In genomic region chr2:112656679-112657078, GRCh38 we compare ENCODE assay signal across 23 cellular contexts. TPM values are rescaled to one million over a fixed set of nuclear protein-coding genes. Genes with fewer than 3 reads are reported as not detected.
DNase-seq lines count a peak whose midpoint lies in the region; ATAC-seq and TF ChIP-seq lines count a peak whose summit lies in the region.
"Had no signal": no experiment of that assay in that cellular context is flagged by ENCODE, and none has a peak within 500 bp of the region (broad histone marks: within the 10 kb centered on the region; RNA-seq: fewer than 3 reads in every experiment).

No MANE protein-coding gene starts in this region.

- H3K9me3 Mint-ChIP-seq in activated CD4-positive, alpha-beta memory T cell treated with anti-CD3 and anti-CD28 coated beads, Interleukin-2, amount 10 ng/mL, durations not matched to agents 7 days and 5 days = no peaks in the 10 kb centered on the region
- H3K9me3 Mint-ChIP-seq in activated CD4-positive, alpha-beta memory T cell treated with anti-CD3 and anti-CD28 coated beads for 36 hours = no peaks in the 10 kb centered on the region
- no peaks in the 10 kb centered on the region for H3K9me3 Mint-ChIP-seq in effector memory CD8-positive, alpha-beta T cell

- TF ChIP-seq CTCF in NB4 (IDR thresholded peaks at IDR 0.05; ENCODE audit: low read depth, low read length) (no peak), smooth muscle cell (IDR thresholded peaks at IDR 0.05; ENCODE audit: borderline replicate concordance, insufficient read depth, poor library complexity, severe bottlenecking) (no peak)

- peaks cover 90% of the 10 kb centered on the region for H3K36me3 Mint-ChIP-seq in activated CD4-positive, alpha-beta memory T cell treated with anti-CD3 and anti-CD28 coated beads, Interleukin-2, amount 10 ng/mL, durations not matched to agents 7 days and 5 days (ENCODE audit: low read depth)
- peaks cover 81% of the 10 kb centered on the region for H3K36me3 Mint-ChIP-seq in activated CD4-positive, alpha-beta memory T cell treated with anti-CD3 and anti-CD28 coated beads for 36 hours
- peaks cover 98% of the 10 kb centered on the region for H3K36me3 Mint-ChIP-seq in effector memory CD8-positive, alpha-beta T cell (ENCODE audit: insufficient read depth)

- intact Hi-C loops in activated CD4-positive, alpha-beta memory T cell treated with anti-CD3 and anti-CD28 coated beads for 36 hours (cut with micrococcal nuclease) = no loop called here

- no peak for DNase-seq in activated CD4-positive, alpha-beta memory T cell treated with anti-CD3 and anti-CD28 coated beads, Interleukin-2, amount 10 ng/mL, durations not matched to agents 7 days and 5 days
- DNase-seq in activated CD4-positive, alpha-beta memory T cell treated with anti-CD3 and anti-CD28 coated beads for 36 hours = no peak
- DNase-seq in NB4 (ENCODE audit: low read depth) (peak; percentile 57), smooth muscle cell (lab: John Stamatoyannopoulos, UW; ENCODE audit: unreplicated experiment) (no peak), nucleus accumbens (lab: John Stamatoyannopoulos, UW) (no peak)
- DNase-seq in effector memory CD8-positive, alpha-beta T cell = no peak
- DNase-seq: DMS153; GDM1; heart right ventricle; left ventricle myocardium inferior; NCI-H1930; NCI-H345; PC-3; SIG-M5; small intestine; stimulated activated CD4-positive, alpha-beta T cell treated with anti-CD3 and anti-CD28 coated beads, Interleukin-2, amount 100 ng/mL, for 48 hours; stomach; T-helper 1 cell; WERI-Rb-1 had no signal

- H3K9me3 ChIP-seq in smooth muscle cell (replicated peaks; ENCODE audit: low read depth) = no peaks in the 10 kb centered on the region
- H3K9me3 ChIP-seq: A549, BLaER1, heart right ventricle, left ventricle myocardium inferior, stomach had no signal

- no peaks in the 10 kb centered on the region for H3K27me3 Mint-ChIP-seq in activated CD4-positive, alpha-beta memory T cell treated with anti-CD3 and anti-CD28 coated beads, Interleukin-2, amount 10 ng/mL, durations not matched to agents 7 days and 5 days
- H3K27me3 Mint-ChIP-seq in activated CD4-positive, alpha-beta memory T cell treated with anti-CD3 and anti-CD28 coated beads for 36 hours = no peaks in the 10 kb centered on the region
- no peaks in the 10 kb centered on the region for H3K27me3 Mint-ChIP-seq in effector memory CD8-positive, alpha-beta T cell

- H3K27ac Mint-ChIP-seq in activated CD4-positive, alpha-beta memory T cell treated with anti-CD3 and anti-CD28 coated beads, Interleukin-2, amount 10 ng/mL, durations not matched to agents 7 days and 5 days = peak overlapping the region; percentile 38
- H3K27ac Mint-ChIP-seq in activated CD4-positive, alpha-beta memory T cell treated with anti-CD3 and anti-CD28 coated beads for 36 hours = no peak overlapping the region
- peak overlapping the region; percentile 62 to 72 for H3K27ac Mint-ChIP-seq in effector memory CD8-positive, alpha-beta T cell

- H3K4me3 Mint-ChIP-seq in activated CD4-positive, alpha-beta memory T cell treated with anti-CD3 and anti-CD28 coated beads, Interleukin-2, amount 10 ng/mL, durations not matched to agents 7 days and 5 days = no peak overlapping the region
- no peak overlapping the region for H3K4me3 Mint-ChIP-seq in activated CD4-positive, alpha-beta memory T cell treated with anti-CD3 and anti-CD28 coated beads for 36 hours
- H3K4me3 Mint-ChIP-seq in effector memory CD8-positive, alpha-beta T cell = no peak overlapping the region

- CTCF ChIA-PET in activated CD4-positive, alpha-beta memory T cell treated with anti-CD3 and anti-CD28 coated beads, Interleukin-2, amount 10 ng/mL, durations not matched to agents 7 days and 5 days (lab: Charles Lee) = interaction anchor here (0.9 to 3.8 kb wide), 5 partner anchors 11 to 69 kb away, joined by 3 to 17 read pairs (median 3); no protein-coding TSS in a partner anchor
- CTCF ChIA-PET in activated CD4-positive, alpha-beta memory T cell treated with anti-CD3 and anti-CD28 coated beads for 36 hours (lab: Charles Lee) = interaction anchor here (1.2 to 2.2 kb wide), 3 partner anchors 11 to 69 kb away, joined by 5 to 14 read pairs (median 8); partner anchors contain the start of gene SLC20A1

- ATAC-seq in effector memory CD8-positive, alpha-beta T cell (replicated peaks) = no peak
- ATAC-seq in HG03175 (IDR thresholded peaks at IDR 0.05; ENCODE audit: unreplicated experiment) (no peak), HG02938 (IDR thresholded peaks at IDR 0.05; ENCODE audit: unreplicated experiment) (no peak)
- ATAC-seq: A549, heart right ventricle had no signal

- 96% methylated on average over 4 of the region's 4 CpGs for WGBS in smooth muscle cell (ENCODE audit: low lambda C conversion rate)

- POLR2A ChIA-PET in activated CD4-positive, alpha-beta memory T cell treated with anti-CD3 and anti-CD28 coated beads, Interleukin-2, amount 10 ng/mL, durations not matched to agents 7 days and 5 days (lab: Charles Lee) = interaction anchor here (1.2 to 8.6 kb wide), 5 partner anchors 10 to 31 kb away, joined by 3 to 73 read pairs (median 22); partner anchors contain the start of gene SLC20A1
- POLR2A ChIA-PET in activated CD4-positive, alpha-beta memory T cell treated with anti-CD3 and anti-CD28 coated beads for 36 hours (lab: Charles Lee) = interaction anchor here (0.7 to 2.2 kb wide), 3 partner anchors 9 to 73 kb away, joined by 3 to 7 read pairs (median 3); partner anchors contain the start of gene SLC20A1

- H3K4me1 Mint-ChIP-seq in activated CD4-positive, alpha-beta memory T cell treated with anti-CD3 and anti-CD28 coated beads, Interleukin-2, amount 10 ng/mL, durations not matched to agents 7 days and 5 days = peaks cover 80% of the 10 kb centered on the region
- peaks cover 73% of the 10 kb centered on the region for H3K4me1 Mint-ChIP-seq in activated CD4-positive, alpha-beta memory T cell treated with anti-CD3 and anti-CD28 coated beads for 36 hours (ENCODE audit: low read depth)
- H3K4me1 Mint-ChIP-seq in effector memory CD8-positive, alpha-beta T cell (ENCODE audit: low read depth in 2 of 2) = peaks cover 46 to 60% of the 10 kb centered on the region in 2 donors

- TF ChIP-seq POLR2A in NB4 (IDR thresholded peaks at IDR 0.05; ENCODE audit: extremely low read depth, insufficient read length) = peak; percentile 22

- H3K27ac ChIP-seq in smooth muscle cell (ENCODE audit: low read depth) = peak overlapping the region; percentile 60
- H3K27ac ChIP-seq: A549, BLaER1, heart right ventricle, left ventricle myocardium inferior, stomach, WERI-Rb-1 had no signal

- H3K4me3 ChIP-seq in NB4 (ENCODE audit: low read depth, low read length) = no peak overlapping the region
- H3K4me3 ChIP-seq in smooth muscle cell = no peak overlapping the region
- H3K4me3 ChIP-seq: A549, BLaER1, heart right ventricle, left ventricle myocardium inferior, stomach had no signal

- peaks cover 23% of the 10 kb centered on the region for H3K36me3 ChIP-seq in smooth muscle cell (ENCODE audit: low read depth)

- no peak overlapping the region for H3K9ac ChIP-seq in smooth muscle cell (ENCODE audit: low read depth)
- H3K9ac ChIP-seq: BLaER1 had no signal

- H3K27me3 ChIP-seq in smooth muscle cell (ENCODE audit: low read depth) = no peaks in the 10 kb centered on the region
- H3K27me3 ChIP-seq: BLaER1, heart right ventricle, stomach had no signal

- H2AFZ ChIP-seq in smooth muscle cell (ENCODE audit: low read depth) = no peak overlapping the region

- H3K79me2 ChIP-seq in smooth muscle cell (ENCODE audit: low read depth) = peaks cover 19% of the 10 kb centered on the region

- H4K20me1 ChIP-seq in smooth muscle cell (ENCODE audit: low read depth) = peaks cover 72% of the 10 kb centered on the region

- H3F3A ChIP-seq in smooth muscle cell (ENCODE audit: low read depth) = peaks cover 34% of the 10 kb centered on the region

- H3K4me1 ChIP-seq in smooth muscle cell (ENCODE audit: low read depth) = no peaks in the 10 kb centered on the region
- H3K4me1 ChIP-seq: BLaER1 had no signal

- no peak overlapping the region for H3K4me2 ChIP-seq in smooth muscle cell
- H3K4me2 ChIP-seq: A549, BLaER1 had no signal

RNA-seq across cellular contexts. Expression of gene SLC20A1, which starts 10.9 kb away (rescaled TPM):
- total RNA-seq in activated CD4-positive, alpha-beta memory T cell treated with anti-CD3 and anti-CD28 coated beads, Interleukin-2, amount 10 ng/mL, durations not matched to agents 7 days and 5 days = 100 to 1,000 TPM; 152 to 158 TPM
- 10 to 100 TPM; 88.8 to 91.3 TPM for total RNA-seq in activated CD4-positive, alpha-beta memory T cell treated with anti-CD3 and anti-CD28 coated beads for 36 hours
- 96.0 and 106 TPM in 2 replicates for total RNA-seq in smooth muscle cell
- polyA plus RNA-seq in smooth muscle cell = 77.2 and 93.4 TPM in 2 replicates
